Comparison of ENCODE assay signal across 17 cellular contexts in the genomic region with DNA sequence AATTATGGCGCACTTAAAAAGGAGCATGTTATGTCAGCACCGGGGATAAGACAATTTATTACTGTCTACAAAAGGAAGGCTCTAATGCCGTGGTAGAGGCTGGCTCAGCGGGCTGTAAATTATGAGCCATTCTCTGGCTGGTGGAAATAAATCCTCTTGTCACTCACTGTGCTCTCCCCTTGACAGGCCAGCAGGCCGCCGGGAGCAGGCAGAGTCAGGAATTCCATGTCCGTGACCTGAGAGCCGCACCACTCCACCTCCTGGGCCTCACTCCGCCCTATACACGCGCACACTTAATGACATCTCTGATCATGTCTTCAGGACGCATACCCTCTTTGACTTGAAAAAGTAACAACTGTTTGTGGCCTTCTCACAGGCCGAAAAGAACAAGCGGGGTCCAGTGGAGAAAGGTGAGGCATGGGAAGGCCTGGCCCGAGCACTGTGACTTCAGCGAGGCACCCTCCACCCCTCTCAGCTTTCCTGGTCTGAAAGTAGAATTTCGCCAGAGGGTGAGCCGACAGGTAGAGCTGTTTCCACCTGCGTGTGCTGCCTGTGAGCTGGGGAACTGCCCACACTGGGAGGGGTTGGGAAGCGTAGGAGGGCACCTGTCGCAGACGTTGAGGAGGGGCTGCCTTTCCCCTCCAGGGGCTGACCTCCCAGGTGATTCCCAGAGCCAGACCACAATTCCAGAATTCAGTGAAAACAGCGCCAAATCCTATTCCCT. TPM values are rescaled to one million over a fixed set of nuclear protein-coding genes. Genes with fewer than 3 reads are reported as not detected.
DNase-seq lines count a peak whose midpoint lies in the region; ATAC-seq and TF ChIP-seq lines count a peak whose summit lies in the region.
"Had no signal": no experiment of that assay in that cellular context is flagged by ENCODE, and none has a peak within 500 bp of the region (broad histone marks: within the 10 kb centered on the region; RNA-seq: fewer than 3 reads in every experiment).

No MANE protein-coding gene starts in this region.

- no peak for ATAC-seq in GM18502 (IDR thresholded peaks at IDR 0.05; ENCODE audit: poor library complexity, unreplicated experiment)

- no peak for TF ChIP-seq CTCF in esophagus muscularis mucosa (IDR thresholded peaks at IDR 0.05)

- H3K36me3 ChIP-seq in H7 (replicated peaks; ENCODE audit: control insufficient read depth, insufficient read depth, low read length) (no peaks in the 10 kb centered on the region), esophagus muscularis mucosa (no peaks in the 10 kb centered on the region)
- H3K36me3 ChIP-seq: ascending aorta, cardiac muscle cell, SJSA1, transverse colon had no signal

- H3K27me3 ChIP-seq in H7 (ENCODE audit: control insufficient read depth, insufficient read depth, low read length) (no peaks in the 10 kb centered on the region), esophagus muscularis mucosa (peaks cover 0 to 24% (median 0%) of the 10 kb centered on the region in 4 donors)
- H3K27me3 ChIP-seq: cardiac muscle cell, SJSA1 had no signal

- H3K4me1 ChIP-seq in esophagus muscularis mucosa: peaks cover 9 to 21% (median 13%) of the 10 kb centered on the region in 4 donors
- H3K4me1 ChIP-seq: ascending aorta had no signal

- H3K27ac ChIP-seq in esophagus muscularis mucosa (replicated peaks in 1 of 4): no peak overlapping the region
- H3K27ac ChIP-seq: ascending aorta, cardiac muscle cell, coronary artery, GM23248, SJSA1, transverse colon had no signal

- H3K9me3 ChIP-seq in esophagus muscularis mucosa: no peaks in the 10 kb centered on the region
- H3K9me3 ChIP-seq: ascending aorta, SJSA1, transverse colon had no signal

- no peak for TF ChIP-seq EP300 in esophagus muscularis mucosa (IDR thresholded peaks at IDR 0.05)

- DNase-seq in D341Med (ENCODE audit: low spot score) (peak; percentile 14), H7 (peak; percentile 27), esophagus muscularis mucosa (ENCODE audit: extremely low spot score) (peak; percentile 66), retina (peak; percentile 50), NCI-H524 (lab: John Stamatoyannopoulos, UW) (no peak), NCI-H2171 treated with DMSO at 0.1 percent for 48 hours (lab: John Stamatoyannopoulos, UW) (no peak)
- DNase-seq: hippocampal formation, NCI-H1092 treated with DMSO at 0.1 percent for 48 hours, NCI-H1930, NCI-H69, transverse colon had no signal

- WGBS in esophagus muscularis mucosa: 89% methylated on average over 22 of the region's 23 CpGs

- intact Hi-C loops in esophagus muscularis mucosa (cut with DNase I): no loop called here

- no peak for TF ChIP-seq POLR2A in esophagus muscularis mucosa (IDR thresholded peaks at IDR 0.05; ENCODE audit: low read depth)

- H3K4me3 ChIP-seq in H7 (ENCODE audit: insufficient read depth, low read depth, low read length): no peak overlapping the region
- no peak overlapping the region for H3K4me3 ChIP-seq in esophagus muscularis mucosa
- H3K4me3 ChIP-seq: ascending aorta, cardiac muscle cell, coronary artery, SJSA1, transverse colon had no signal

RNA-seq across cellular contexts. Expression of a gene that starts 13.2 kb away (rescaled TPM):
- 3.9 and 4.7 TPM in 2 replicates for total RNA-seq in H7 (2014; rRNA removed; shearing (Covaris generic))
- total RNA-seq in esophagus muscularis mucosa: 10 to 100 TPM; 13.6 to 24.1 (median 15.3) TPM
- total RNA-seq: GM23248 had no signal

Comparison
In these comparisons a context has a peak if more than half of its experiments do, and no peak if none do; other contexts are left out.
1. DNase-seq: peak in D341Med (single experiment), H7 (single experiment), esophagus muscularis mucosa (single experiment) and retina (single experiment); none in NCI-H524 (0 of 2) and NCI-H2171 treated with DMSO at 0.1 percent for 48 hours (single experiment).